In the genomic region with DNA sequence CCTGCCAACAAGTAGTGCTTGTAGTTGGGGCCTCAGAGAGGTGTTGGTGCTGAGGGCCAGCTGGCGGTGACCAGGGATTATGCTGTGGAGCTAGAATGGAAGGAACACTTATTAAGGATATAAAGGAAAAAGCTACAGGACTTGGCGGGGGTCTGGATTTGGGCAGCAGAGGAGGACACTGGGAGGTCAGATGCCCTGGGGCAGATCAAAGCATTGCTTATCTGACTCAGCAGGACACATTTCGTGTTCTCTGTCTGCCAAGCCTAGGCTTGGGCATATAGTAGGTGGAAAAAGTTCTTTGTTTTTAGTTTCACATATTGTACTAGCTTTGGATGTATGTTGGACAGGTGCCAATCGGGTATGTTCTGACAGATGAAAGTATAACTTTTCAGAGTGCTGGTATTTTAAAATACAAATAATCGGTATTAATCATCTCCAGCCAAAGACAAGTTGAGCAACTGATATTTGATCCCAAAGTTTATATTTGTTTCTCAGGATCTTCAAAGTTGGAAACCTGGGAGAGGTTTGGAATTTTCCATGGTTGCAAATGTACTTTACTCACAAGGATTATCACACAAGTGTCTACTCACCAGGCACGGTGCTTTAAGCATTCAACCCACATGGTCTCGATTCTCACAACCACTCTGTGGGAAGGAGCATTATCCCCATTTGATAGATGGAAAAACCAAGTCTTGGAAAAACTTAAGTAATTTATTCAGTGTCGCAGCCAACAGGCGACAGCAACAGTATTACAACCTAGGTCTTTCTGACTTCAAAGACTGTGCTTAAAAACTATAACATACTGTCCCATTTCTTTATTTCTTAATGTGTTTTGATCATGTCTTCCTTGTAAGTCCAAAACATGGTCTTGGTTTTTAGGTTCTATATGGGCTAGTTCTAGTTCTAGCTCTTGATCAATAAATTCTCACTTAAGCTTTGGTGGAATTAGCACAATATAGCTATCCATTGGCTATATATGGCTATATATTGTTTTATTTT, we compare ENCODE assay signal across 11 cellular contexts.
DNase-seq lines count a peak whose midpoint lies in the region; ATAC-seq and TF ChIP-seq lines count a peak whose summit lies in the region.
"Had no signal": no experiment of that assay in that cellular context is flagged by ENCODE, and none has a peak within 500 bp of the region (broad histone marks: within the 10 kb centered on the region; RNA-seq: fewer than 3 reads in every experiment).

No MANE protein-coding gene starts in this region.

- no peak overlapping the region for H3K4me3 ChIP-seq in RWPE2 (ENCODE audit: severe bottlenecking)
- H3K4me3 ChIP-seq: PC-9, smooth muscle cell had no signal

- peaks cover 34% of the 10 kb centered on the region for H3K4me1 ChIP-seq in RWPE2 (ENCODE audit: insufficient read depth, poor library complexity, severe bottlenecking)
- H3K4me1 ChIP-seq: BE2C had no signal

- CTCF ChIA-PET in CD4-positive, alpha-beta T cell (lab: Charles Lee): interaction anchor here (1.8 to 2.2 kb wide), 3 partner anchors 69 to 111 kb away, joined by 5 to 7 read pairs (median 6); partner anchors contain the start of gene IQGAP2

- no peaks in the 10 kb centered on the region for H3K9me3 ChIP-seq in CD4-positive, alpha-beta T cell (ENCODE audit: control insufficient read depth, low read length)
- H3K9me3 ChIP-seq in RWPE2 (ENCODE audit: severe bottlenecking): peaks cover 2% of the 10 kb centered on the region
- H3K9me3 ChIP-seq: BE2C had no signal

- no peaks in the 10 kb centered on the region for H3K27me3 Mint-ChIP-seq in CD4-positive, alpha-beta T cell
- no peaks in the 10 kb centered on the region for H3K27me3 Mint-ChIP-seq in activated naive CD8-positive, alpha-beta T cell treated with anti-CD3 and anti-CD28 coated beads, Interleukin-2, amount 10 ng/mL, durations not matched to agents 7 days and 5 days
- no peaks in the 10 kb centered on the region for H3K27me3 Mint-ChIP-seq in naive thymus-derived CD8-positive, alpha-beta T cell

- peak overlapping the region; percentile 91 for H3K27ac Mint-ChIP-seq in CD4-positive, alpha-beta T cell
- H3K27ac Mint-ChIP-seq in activated naive CD8-positive, alpha-beta T cell treated with anti-CD3 and anti-CD28 coated beads, Interleukin-2, amount 10 ng/mL, durations not matched to agents 7 days and 5 days: peak overlapping the region; percentile 91
- H3K27ac Mint-ChIP-seq in naive thymus-derived CD8-positive, alpha-beta T cell: peak overlapping the region; percentile 83 to 98 (median 91)

- H3K36me3 Mint-ChIP-seq in CD4-positive, alpha-beta T cell (ENCODE audit: low read depth): peaks cover 22% of the 10 kb centered on the region
- peaks cover 40% of the 10 kb centered on the region for H3K36me3 Mint-ChIP-seq in activated naive CD8-positive, alpha-beta T cell treated with anti-CD3 and anti-CD28 coated beads, Interleukin-2, amount 10 ng/mL, durations not matched to agents 7 days and 5 days
- peaks cover 0 to 17% (median 7%) of the 10 kb centered on the region in 3 donors for H3K36me3 Mint-ChIP-seq in naive thymus-derived CD8-positive, alpha-beta T cell

- DNase-seq in CD4-positive, alpha-beta T cell: no peak
- DNase-seq in RWPE2 (ENCODE audit: low spot score): peak; percentile 88
- no peak for DNase-seq in activated naive CD8-positive, alpha-beta T cell treated with anti-CD3 and anti-CD28 coated beads, Interleukin-2, amount 10 ng/mL, durations not matched to agents 7 days and 5 days
- DNase-seq in naive thymus-derived CD8-positive, alpha-beta T cell: peak in 2 of 10 donors; percentile 8 to 14
- no peak for DNase-seq in SKM-1 (lab: John Stamatoyannopoulos, UW; ENCODE audit: unreplicated experiment)
- DNase-seq in DMS53 treated with DMSO at 0.1 percent for 48 hours (lab: John Stamatoyannopoulos, UW; ENCODE audit: unreplicated experiment): no peak
- DNase-seq: BE2C, PC-9 had no signal

- H3K9me3 Mint-ChIP-seq in CD4-positive, alpha-beta T cell: peaks cover 5% of the 10 kb centered on the region
- peaks cover 3% of the 10 kb centered on the region for H3K9me3 Mint-ChIP-seq in activated naive CD8-positive, alpha-beta T cell treated with anti-CD3 and anti-CD28 coated beads, Interleukin-2, amount 10 ng/mL, durations not matched to agents 7 days and 5 days
- peaks cover 0 to 4% (median 0%) of the 10 kb centered on the region in 9 donors for H3K9me3 Mint-ChIP-seq in naive thymus-derived CD8-positive, alpha-beta T cell

- TF ChIP-seq CTCF in CD4-positive, alpha-beta T cell (IDR thresholded peaks at IDR 0.05): no peak
- TF ChIP-seq CTCF in RWPE2 (IDR thresholded peaks at IDR 0.05; ENCODE audit: poor library complexity, severe bottlenecking): no peak

- H3K4me1 Mint-ChIP-seq in CD4-positive, alpha-beta T cell (ENCODE audit: low read depth): peaks cover 91% of the 10 kb centered on the region
- H3K4me1 Mint-ChIP-seq in activated naive CD8-positive, alpha-beta T cell treated with anti-CD3 and anti-CD28 coated beads, Interleukin-2, amount 10 ng/mL, durations not matched to agents 7 days and 5 days: peaks cover 36% of the 10 kb centered on the region
- peaks cover 36 to 80% (median 74%) of the 10 kb centered on the region in 4 donors for H3K4me1 Mint-ChIP-seq in naive thymus-derived CD8-positive, alpha-beta T cell

- intact Hi-C loops in CD4-positive, alpha-beta T cell (cut with DNase I, micrococcal nuclease): loop anchor here (1.0 to 5.0 kb wide), 6 partner anchors 69 to 140 kb away; partner anchors contain the start of gene IQGAP2 (in 2 of the 2)

- no peaks in the 10 kb centered on the region for H3K36me3 ChIP-seq in RWPE2 (ENCODE audit: low read depth)
- H3K36me3 ChIP-seq: BE2C had no signal

- peak overlapping the region; percentile 32 for H3K4me3 Mint-ChIP-seq in CD4-positive, alpha-beta T cell
- H3K4me3 Mint-ChIP-seq in activated naive CD8-positive, alpha-beta T cell treated with anti-CD3 and anti-CD28 coated beads, Interleukin-2, amount 10 ng/mL, durations not matched to agents 7 days and 5 days: no peak overlapping the region
- H3K4me3 Mint-ChIP-seq in naive thymus-derived CD8-positive, alpha-beta T cell: peak overlapping the region in 9 of 10 donors; percentile 11 to 67 (median 54)

- POLR2A ChIA-PET in CD4-positive, alpha-beta T cell (lab: Charles Lee): interaction anchor here (0.8 to 4.0 kb wide), 7 partner anchors 39 to 146 kb away, joined by 3 to 38 read pairs (median 13); partner anchors contain the start of gene IQGAP2
- POLR2A ChIA-PET in activated naive CD8-positive, alpha-beta T cell treated with anti-CD3 and anti-CD28 coated beads, Interleukin-2, amount 10 ng/mL, durations not matched to agents 7 days and 5 days (lab: Charles Lee): interaction anchor here (0.6 to 2.2 kb wide), 4 partner anchors 12 to 93 kb away, joined by 3 to 17 read pairs (median 10); partner anchors contain the start of gene IQGAP2
- POLR2A ChIA-PET in naive thymus-derived CD8-positive, alpha-beta T cell (lab: Charles Lee): interaction anchor here (0.6 to 3.2 kb wide), 4 partner anchors 23 to 1418 kb away, joined by 3 to 22 read pairs (median 5); partner anchors contain the start of gene IQGAP2

- no peak for ATAC-seq in CD4-positive, alpha-beta T cell (ENCODE audit: poor library complexity)
- ATAC-seq in RWPE2 (ENCODE audit: low read depth) (peak; percentile 86), GM21529 (IDR thresholded peaks at IDR 0.05; ENCODE audit: unreplicated experiment) (no peak), HG03469 (IDR thresholded peaks at IDR 0.05; ENCODE audit: unreplicated experiment) (no peak)
- ATAC-seq in activated naive CD8-positive, alpha-beta T cell treated with anti-CD3 and anti-CD28 coated beads, Interleukin-2, amount 10 ng/mL, durations not matched to agents 7 days and 5 days (ENCODE audit: low read depth): no peak
- ATAC-seq in naive thymus-derived CD8-positive, alpha-beta T cell: no peak

- H3K27ac ChIP-seq in CD4-positive, alpha-beta T cell (ENCODE audit: low read depth, low read length): peak overlapping the region; percentile 68
- H3K27ac ChIP-seq in RWPE2 (ENCODE audit: poor library complexity, severe bottlenecking): peak overlapping the region; percentile 89
- H3K27ac ChIP-seq: PC-9 had no signal

- H3K27me3 ChIP-seq in CD4-positive, alpha-beta T cell (ENCODE audit: control insufficient read depth, insufficient read depth, low read length): no peaks in the 10 kb centered on the region
- H3K27me3 ChIP-seq in RWPE2 (ENCODE audit: insufficient read depth, poor library complexity, severe bottlenecking): no peaks in the 10 kb centered on the region
- H3K27me3 ChIP-seq: BE2C had no signal
